8 cellular contexts compared by ENCODE assay signal in genomic region chr3:113825090-113825489, GRCh38. TPM values are rescaled to one million over a fixed set of nuclear protein-coding genes. Genes with fewer than 3 reads are reported as not detected.
DNase-seq lines count a peak whose midpoint lies in the region; ATAC-seq and TF ChIP-seq lines count a peak whose summit lies in the region.

No MANE protein-coding gene starts in this region.

- H3K36me3 Mint-ChIP-seq in endothelial cell (ENCODE audit: low read depth, unreplicated experiment) = no peaks in the 10 kb centered on the region

- H3K4me1 Mint-ChIP-seq in endothelial cell (ENCODE audit: unreplicated experiment) = peaks cover 3% of the 10 kb centered on the region

- peak; percentile 5 for DNase-seq in DMS114 treated with DMSO at 0.1 percent for 48 hours (lab: John Stamatoyannopoulos, UW; ENCODE audit: unreplicated experiment)
- no peak for DNase-seq in endothelial cell (ENCODE audit: low spot score)
- DNase-seq in stimulated activated CD4-positive, alpha-beta T cell treated with anti-CD3 and anti-CD28 coated beads, Interleukin-2, amount 100 ng/mL, for 48 hours = no peak
- DNase-seq in NCI-H526 (lab: John Stamatoyannopoulos, UW) = no peak
- DNase-seq in sciatic nerve (ENCODE audit: low spot score) = no peak
- DNase-seq in NK-92 (lab: John Stamatoyannopoulos, UW; ENCODE audit: unreplicated experiment) = no peak

- intact Hi-C loops in sciatic nerve (cut with DNase I) = no loop called here

- ATAC-seq in GM19463 (IDR thresholded peaks at IDR 0.05; ENCODE audit: unreplicated experiment) (peak; percentile 87), HG03442 (IDR thresholded peaks at IDR 0.05; ENCODE audit: unreplicated experiment) (peak; percentile 81), sciatic nerve (no peak)

- no peaks in the 10 kb centered on the region for H3K9me3 Mint-ChIP-seq in endothelial cell (ENCODE audit: unreplicated experiment)

- no peak overlapping the region for H3K27ac Mint-ChIP-seq in endothelial cell (ENCODE audit: unreplicated experiment)

- H3K27me3 Mint-ChIP-seq in endothelial cell (ENCODE audit: unreplicated experiment) = no peaks in the 10 kb centered on the region

- H3K4me3 Mint-ChIP-seq in endothelial cell (ENCODE audit: unreplicated experiment) = no peak overlapping the region

- peak; percentile 41 for TF ChIP-seq CTCF in endothelial cell (IDR thresholded peaks at IDR 0.05; ENCODE audit: unreplicated experiment)

RNA-seq across cellular contexts. Expression of gene GRAMD1C, which starts 13.5 kb away (rescaled TPM):
- total RNA-seq in endothelial cell (ENCODE audit: unreplicated experiment) (21.7 TPM), sciatic nerve (3.0 TPM)
